ENCODE assay signal across 1 cellular context in genomic region chr7:435518-436366, GRCh38.
TF ChIP-seq lines count a peak whose summit lies in the region.

No MANE protein-coding gene starts in this region.

TF ChIP-seq in K562, 482 proteins besides CTCF, POLR2A, EP300 and RAD21:
- no peak for TF ChIP-seq E2F4 (CRISPR knock-in tag; IDR thresholded peaks at IDR 0.05; ENCODE audit: low read depth)
- 0 out of 2 replicates have a peak, but pooled peaks have one; percentile 10 for TF ChIP-seq USF1 (CRISPR knock-in tag; IDR thresholded peaks at IDR 0.05)
- no peak for TF ChIP-seq PTTG1 (tag; IDR thresholded peaks at IDR 0.05; ENCODE audit: low read depth)
- TF ChIP-seq EGR1 (conservative IDR thresholded peaks at IDR 0.05), result peak; percentile 53
- peak; percentile 15 to 45; a peak in 1 of 4 replicates for TF ChIP-seq KDM1A (IDR thresholded peaks at IDR 0.05)
- TF ChIP-seq BCOR (IDR thresholded peaks at IDR 0.05), result peak; percentile 77
- no peak for TF ChIP-seq PBX2 (CRISPR knock-in tag; IDR thresholded peaks at IDR 0.05; ENCODE audit: low read depth)
- 0 out of 2 replicates have a peak, but pooled peaks have one; percentile 1 for TF ChIP-seq PBX2 (tag; conservative IDR thresholded peaks at IDR 0.05; ENCODE audit: low read depth)
- TF ChIP-seq LARP7 (IDR thresholded peaks at IDR 0.05), result no peak
